In the genomic region with DNA sequence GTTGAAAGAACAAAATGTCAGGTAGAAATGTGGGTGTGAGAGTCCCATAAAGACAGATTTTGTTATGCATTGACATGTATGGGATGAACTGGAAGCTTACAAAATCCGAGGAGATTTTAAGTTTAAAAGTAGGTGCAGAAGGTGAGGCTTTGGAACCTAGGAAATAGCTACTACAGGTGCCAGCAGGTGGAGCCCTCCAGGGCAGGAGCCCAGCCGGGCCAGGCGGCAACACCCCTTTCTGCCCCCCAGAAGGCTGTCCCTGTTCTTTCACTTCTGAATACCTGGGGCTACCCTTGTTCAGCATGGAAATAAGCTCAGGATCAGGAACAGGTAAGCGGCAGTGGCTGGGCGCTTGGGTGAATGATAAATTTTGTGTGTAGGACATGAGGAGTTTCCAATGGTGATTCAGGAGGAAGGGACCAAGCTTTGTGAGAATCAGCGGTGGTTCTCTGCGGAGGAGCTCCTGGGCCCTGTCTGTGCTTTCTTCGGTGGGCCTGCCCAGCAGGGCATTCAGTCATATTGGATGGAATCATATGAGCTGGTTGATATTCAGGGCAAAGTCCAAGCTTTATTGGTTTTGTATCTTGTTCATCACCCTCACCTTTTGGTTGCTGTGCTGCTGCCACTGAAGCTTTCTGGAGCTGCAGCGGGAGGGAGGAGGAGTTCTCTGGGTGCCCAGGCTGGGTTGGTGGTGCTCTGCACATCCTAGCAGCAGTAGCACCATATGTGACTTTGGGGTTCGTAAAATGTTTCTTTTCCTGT, we compare ENCODE assay signal across 2 cellular contexts.
TF ChIP-seq lines count a peak whose summit lies in the region.

No MANE protein-coding gene starts in this region.

TF ChIP-seq in SK-N-SH, 30 proteins besides CTCF, POLR2A, EP300 and RAD21:
- TF ChIP-seq TAF1 (IDR thresholded peaks at IDR 0.05; ENCODE audit: borderline replicate concordance, low read depth, low read length) (no peak), SMC3 (IDR thresholded peaks at IDR 0.05; ENCODE audit: low read depth, low read length) (peak; percentile 32), SIN3A (IDR thresholded peaks at IDR 0.05; ENCODE audit: borderline replicate concordance, low read depth, low read length) (no peak)
- TF ChIP-seq, protein P1, sequence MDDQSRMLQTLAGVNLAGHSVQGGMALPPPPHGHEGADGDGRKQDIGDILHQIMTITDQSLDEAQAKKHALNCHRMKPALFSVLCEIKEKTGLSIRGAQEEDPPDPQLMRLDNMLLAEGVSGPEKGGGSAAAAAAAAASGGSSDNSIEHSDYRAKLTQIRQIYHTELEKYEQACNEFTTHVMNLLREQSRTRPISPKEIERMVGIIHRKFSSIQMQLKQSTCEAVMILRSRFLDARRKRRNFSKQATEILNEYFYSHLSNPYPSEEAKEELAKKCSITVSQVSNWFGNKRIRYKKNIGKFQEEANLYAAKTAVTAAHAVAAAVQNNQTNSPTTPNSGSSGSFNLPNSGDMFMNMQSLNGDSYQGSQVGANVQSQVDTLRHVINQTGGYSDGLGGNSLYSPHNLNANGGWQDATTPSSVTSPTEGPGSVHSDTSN (IDR thresholded peaks at IDR 0.05): no peak
- TF ChIP-seq, protein P2, sequence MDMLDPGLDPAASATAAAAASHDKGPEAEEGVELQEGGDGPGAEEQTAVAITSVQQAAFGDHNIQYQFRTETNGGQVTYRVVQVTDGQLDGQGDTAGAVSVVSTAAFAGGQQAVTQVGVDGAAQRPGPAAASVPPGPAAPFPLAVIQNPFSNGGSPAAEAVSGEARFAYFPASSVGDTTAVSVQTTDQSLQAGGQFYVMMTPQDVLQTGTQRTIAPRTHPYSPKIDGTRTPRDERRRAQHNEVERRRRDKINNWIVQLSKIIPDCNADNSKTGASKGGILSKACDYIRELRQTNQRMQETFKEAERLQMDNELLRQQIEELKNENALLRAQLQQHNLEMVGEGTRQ (IDR thresholded peaks at IDR 0.05; ENCODE audit: borderline replicate concordance, low read depth, low read length): no peak

TF ChIP-seq in SK-N-SH treated with all-trans-retinoic acid at 6 μM for 48 hours, 23 proteins besides CTCF, POLR2A, EP300 and RAD21:
- TF ChIP-seq, protein P3, sequence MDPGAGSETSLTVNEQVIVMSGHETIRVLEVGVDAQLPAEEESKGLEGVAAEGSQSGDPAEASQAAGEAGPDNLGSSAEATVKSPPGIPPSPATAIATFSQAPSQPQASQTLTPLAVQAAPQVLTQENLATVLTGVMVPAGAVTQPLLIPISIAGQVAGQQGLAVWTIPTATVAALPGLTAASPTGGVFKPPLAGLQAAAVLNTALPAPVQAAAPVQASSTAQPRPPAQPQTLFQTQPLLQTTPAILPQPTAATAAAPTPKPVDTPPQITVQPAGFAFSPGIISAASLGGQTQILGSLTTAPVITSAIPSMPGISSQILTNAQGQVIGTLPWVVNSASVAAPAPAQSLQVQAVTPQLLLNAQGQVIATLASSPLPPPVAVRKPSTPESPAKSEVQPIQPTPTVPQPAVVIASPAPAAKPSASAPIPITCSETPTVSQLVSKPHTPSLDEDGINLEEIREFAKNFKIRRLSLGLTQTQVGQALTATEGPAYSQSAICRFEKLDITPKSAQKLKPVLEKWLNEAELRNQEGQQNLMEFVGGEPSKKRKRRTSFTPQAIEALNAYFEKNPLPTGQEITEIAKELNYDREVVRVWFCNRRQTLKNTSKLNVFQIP (CRISPR knock-in tag; IDR thresholded peaks at IDR 0.05; ENCODE audit: borderline replicate concordance, low read depth): no peak
- TF ChIP-seq ZNF70 (CRISPR knock-in tag; IDR thresholded peaks at IDR 0.05): no peak
- TF ChIP-seq GLIS3 (CRISPR knock-in tag; IDR thresholded peaks at IDR 0.05): no peak
- no peak for TF ChIP-seq ZNF565 (CRISPR knock-in tag; conservative IDR thresholded peaks at IDR 0.05; ENCODE audit: low read depth)
- no peak for TF ChIP-seq SNAI2 (CRISPR knock-in tag; IDR thresholded peaks at IDR 0.05)
- no peak for TF ChIP-seq PPARA (CRISPR knock-in tag; IDR thresholded peaks at IDR 0.05; ENCODE audit: borderline replicate concordance)
- no peak for TF ChIP-seq ESRRG (CRISPR knock-in tag; IDR thresholded peaks at IDR 0.05)
- TF ChIP-seq ZNF8 (CRISPR knock-in tag; IDR thresholded peaks at IDR 0.05): no peak
- TF ChIP-seq RARB (CRISPR knock-in tag; IDR thresholded peaks at IDR 0.05): no peak
- TF ChIP-seq ARNTL (CRISPR knock-in tag; IDR thresholded peaks at IDR 0.05; ENCODE audit: borderline replicate concordance, low read depth): no peak
